ENCODE assay signal across 8 cellular contexts in the genomic region with DNA sequence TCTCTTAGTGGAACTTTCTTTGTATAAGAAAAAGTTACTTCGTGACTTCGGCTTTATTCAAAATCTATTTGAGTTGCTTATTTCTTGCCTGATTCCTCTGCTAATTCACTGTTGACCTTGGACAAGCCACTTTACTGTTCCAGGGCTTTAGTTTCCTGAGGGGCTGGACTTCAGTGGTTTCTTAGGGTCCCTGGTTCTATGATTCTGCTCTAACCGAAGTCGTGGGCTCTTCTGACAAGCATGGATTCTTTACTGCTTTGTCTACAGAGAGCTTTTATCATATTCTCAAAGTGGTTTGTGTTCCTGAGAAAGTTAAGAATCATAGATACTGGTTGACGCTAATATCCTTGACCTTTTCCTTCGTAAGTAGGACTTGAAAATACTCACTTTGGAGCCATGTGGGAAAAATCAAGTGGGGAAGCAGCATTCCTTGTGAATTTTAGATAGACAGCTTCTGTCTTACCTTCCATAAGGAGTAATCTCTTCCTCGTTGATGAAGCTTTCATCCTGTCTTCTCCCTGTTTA. TPM values are rescaled to one million over a fixed set of nuclear protein-coding genes. Genes with fewer than 3 reads are reported as not detected.
DNase-seq lines count a peak whose midpoint lies in the region; ATAC-seq and TF ChIP-seq lines count a peak whose summit lies in the region.

No MANE protein-coding gene starts in this region.

- no peak for ATAC-seq in thoracic aorta (ENCODE audit: insufficient number of reproducible peaks, low FRiP score, low read depth)

- DNase-seq in activated CD4-positive, alpha-beta T cell treated with anti-CD3 and anti-CD28 coated beads, Interleukin-2, amount 10 ng/mL, durations not matched to agents 24 days and 14 days: no peak
- no peak for DNase-seq in activated CD4-positive, alpha-beta T cell treated with anti-CD3 and anti-CD28 coated beads for 1 hour
- DNase-seq in activated T-helper 1 cell treated with anti-CD3 and anti-CD28 coated beads, Interleukin-12 subunit alpha, Interleukin-12 subunit beta, Interleukin-2, Interleukin-4 antibody, amounts not matched to agents 30 ng/mL and 10 ng/mL and 1 ng/mL, durations not matched to agents 14 hours and 24 hours and 36 hours (ENCODE audit: low spot score): no peak
- DNase-seq in thoracic aorta (ENCODE audit: low spot score): no peak
- no peak for DNase-seq in SHP77 (lab: John Stamatoyannopoulos, UW)
- no peak for DNase-seq in DMS114 treated with DMSO at 0.1 percent for 48 hours (lab: John Stamatoyannopoulos, UW; ENCODE audit: unreplicated experiment)
- DNase-seq in NCI-H146 (lab: John Stamatoyannopoulos, UW): no peak

- TF ChIP-seq CTCF in thoracic aorta (IDR thresholded peaks at IDR 0.05): no peak

- peak overlapping the region; percentile 41 for H3K27ac Mint-ChIP-seq in activated CD4-positive, alpha-beta T cell treated with anti-CD3 and anti-CD28 coated beads, Interleukin-2, amount 10 ng/mL, durations not matched to agents 24 days and 14 days
- peak overlapping the region; percentile 52 for H3K27ac Mint-ChIP-seq in activated T-helper 1 cell treated with anti-CD3 and anti-CD28 coated beads, Interleukin-12 subunit alpha, Interleukin-12 subunit beta, Interleukin-2, Interleukin-4 antibody, amounts not matched to agents 30 ng/mL and 10 ng/mL and 1 ng/mL, durations not matched to agents 14 hours and 24 hours and 36 hours

- H3K4me3 ChIP-seq in iPS-20b (ENCODE audit: low read length): peak overlapping the region; percentile 94
- H3K4me3 ChIP-seq in thoracic aorta: peak overlapping the region; percentile 98

- no peaks in the 10 kb centered on the region for H3K9me3 Mint-ChIP-seq in activated CD4-positive, alpha-beta T cell treated with anti-CD3 and anti-CD28 coated beads, Interleukin-2, amount 10 ng/mL, durations not matched to agents 24 days and 14 days
- H3K9me3 Mint-ChIP-seq in activated T-helper 1 cell treated with anti-CD3 and anti-CD28 coated beads, Interleukin-12 subunit alpha, Interleukin-12 subunit beta, Interleukin-2, Interleukin-4 antibody, amounts not matched to agents 30 ng/mL and 10 ng/mL and 1 ng/mL, durations not matched to agents 14 hours and 24 hours and 36 hours: no peaks in the 10 kb centered on the region

- H3K9ac ChIP-seq in iPS-20b (ENCODE audit: low read depth, low read length): peak overlapping the region; percentile 83; the same call in 1 of the 2 replicates

- H3K27me3 Mint-ChIP-seq in activated CD4-positive, alpha-beta T cell treated with anti-CD3 and anti-CD28 coated beads, Interleukin-2, amount 10 ng/mL, durations not matched to agents 24 days and 14 days: no peaks in the 10 kb centered on the region
- no peaks in the 10 kb centered on the region for H3K27me3 Mint-ChIP-seq in activated T-helper 1 cell treated with anti-CD3 and anti-CD28 coated beads, Interleukin-12 subunit alpha, Interleukin-12 subunit beta, Interleukin-2, Interleukin-4 antibody, amounts not matched to agents 30 ng/mL and 10 ng/mL and 1 ng/mL, durations not matched to agents 14 hours and 24 hours and 36 hours (ENCODE audit: insufficient read depth)

- H3K27ac ChIP-seq in iPS-20b (ENCODE audit: low read length) (no peak overlapping the region), thoracic aorta (peak overlapping the region in 1 of 2 donors; percentile 95)

- no peaks in the 10 kb centered on the region for H3K27me3 ChIP-seq in iPS-20b (ENCODE audit: insufficient read depth, low read length)
- H3K27me3 ChIP-seq in thoracic aorta (replicated peaks; ENCODE audit: insufficient read depth): no peaks in the 10 kb centered on the region

- H3K4me3 Mint-ChIP-seq in activated CD4-positive, alpha-beta T cell treated with anti-CD3 and anti-CD28 coated beads, Interleukin-2, amount 10 ng/mL, durations not matched to agents 24 days and 14 days: peak overlapping the region; percentile 96
- H3K4me3 Mint-ChIP-seq in activated T-helper 1 cell treated with anti-CD3 and anti-CD28 coated beads, Interleukin-12 subunit alpha, Interleukin-12 subunit beta, Interleukin-2, Interleukin-4 antibody, amounts not matched to agents 30 ng/mL and 10 ng/mL and 1 ng/mL, durations not matched to agents 14 hours and 24 hours and 36 hours: peak overlapping the region; percentile 95

- peaks cover 25% of the 10 kb centered on the region for H3K4me1 Mint-ChIP-seq in activated CD4-positive, alpha-beta T cell treated with anti-CD3 and anti-CD28 coated beads, Interleukin-2, amount 10 ng/mL, durations not matched to agents 24 days and 14 days
- peaks cover 30% of the 10 kb centered on the region for H3K4me1 Mint-ChIP-seq in activated T-helper 1 cell treated with anti-CD3 and anti-CD28 coated beads, Interleukin-12 subunit alpha, Interleukin-12 subunit beta, Interleukin-2, Interleukin-4 antibody, amounts not matched to agents 30 ng/mL and 10 ng/mL and 1 ng/mL, durations not matched to agents 14 hours and 24 hours and 36 hours (ENCODE audit: low read depth)

- H3K36me3 ChIP-seq in iPS-20b (ENCODE audit: insufficient read depth, low read depth, low read length) (no peaks in the 10 kb centered on the region), thoracic aorta (no peaks in the 10 kb centered on the region)

- peaks cover 2% of the 10 kb centered on the region for H3K36me3 Mint-ChIP-seq in activated CD4-positive, alpha-beta T cell treated with anti-CD3 and anti-CD28 coated beads, Interleukin-2, amount 10 ng/mL, durations not matched to agents 24 days and 14 days (ENCODE audit: low read depth)
- H3K36me3 Mint-ChIP-seq in activated T-helper 1 cell treated with anti-CD3 and anti-CD28 coated beads, Interleukin-12 subunit alpha, Interleukin-12 subunit beta, Interleukin-2, Interleukin-4 antibody, amounts not matched to agents 30 ng/mL and 10 ng/mL and 1 ng/mL, durations not matched to agents 14 hours and 24 hours and 36 hours (ENCODE audit: low read depth): peaks cover 3% of the 10 kb centered on the region

- H3K9me3 ChIP-seq in iPS-20b (ENCODE audit: insufficient read depth, low read depth, low read length) (no peaks in the 10 kb centered on the region), thoracic aorta (no peaks in the 10 kb centered on the region)

- H3K4me1 ChIP-seq in iPS-20b (ENCODE audit: insufficient read depth, low read length) (peaks cover 14% of the 10 kb centered on the region), thoracic aorta (ENCODE audit: control insufficient read depth in 1 of 2, low read depth in 2 of 2) (peaks cover 16 to 36% of the 10 kb centered on the region in 2 donors)

- intact Hi-C loops in activated CD4-positive, alpha-beta T cell treated with anti-CD3 and anti-CD28 coated beads, Interleukin-2, amount 10 ng/mL, durations not matched to agents 24 days and 14 days (cut with micrococcal nuclease): loop anchor here (5.0 to 10.0 kb wide), 3 partner anchors 53 to 228 kb away; partner anchors contain the start of gene ABL1
- intact Hi-C loops in activated T-helper 1 cell treated with anti-CD3 and anti-CD28 coated beads, Interleukin-12 subunit alpha, Interleukin-12 subunit beta, Interleukin-2, Interleukin-4 antibody, amounts not matched to agents 30 ng/mL and 10 ng/mL and 1 ng/mL, durations not matched to agents 14 hours and 24 hours and 36 hours (cut with micrococcal nuclease): loop anchor here (5.0 to 10.0 kb wide), 2 partner anchors 120 to 137 kb away; partner anchors contain the start of genes ABL1 and FUBP3

RNA-seq across cellular contexts. Expression of gene EXOSC2, which starts 21.1 kb away (rescaled TPM):
- 109 and 110 TPM in 2 replicates for total RNA-seq in activated CD4-positive, alpha-beta T cell treated with anti-CD3 and anti-CD28 coated beads, Interleukin-2, amount 10 ng/mL, durations not matched to agents 24 days and 14 days
- 107 TPM in 2 replicates for total RNA-seq in activated T-helper 1 cell treated with anti-CD3 and anti-CD28 coated beads, Interleukin-12 subunit alpha, Interleukin-12 subunit beta, Interleukin-2, Interleukin-4 antibody, amounts not matched to agents 30 ng/mL and 10 ng/mL and 1 ng/mL, durations not matched to agents 14 hours and 24 hours and 36 hours
- total RNA-seq in thoracic aorta: 10 to 100 TPM; 12.3 to 33.3 TPM

RNA-seq across cellular contexts. Expression of gene PRDM12, which starts 50.3 kb away (rescaled TPM):
- 0.21 and 0.28 TPM in 2 replicates for total RNA-seq in activated CD4-positive, alpha-beta T cell treated with anti-CD3 and anti-CD28 coated beads, Interleukin-2, amount 10 ng/mL, durations not matched to agents 24 days and 14 days
- total RNA-seq in activated T-helper 1 cell treated with anti-CD3 and anti-CD28 coated beads, Interleukin-12 subunit alpha, Interleukin-12 subunit beta, Interleukin-2, Interleukin-4 antibody, amounts not matched to agents 30 ng/mL and 10 ng/mL and 1 ng/mL, durations not matched to agents 14 hours and 24 hours and 36 hours: 0.31 and 0.32 TPM in 2 replicates
- total RNA-seq in thoracic aorta: not detected
